In genomic region chr11:5684627-5685362, GRCh38 we compare ENCODE assay signal across 8 cellular contexts. TPM values are rescaled to one million over a fixed set of nuclear protein-coding genes. Genes with fewer than 3 reads are reported as not detected.
DNase-seq lines count a peak whose midpoint lies in the region; ATAC-seq and TF ChIP-seq lines count a peak whose summit lies in the region.

A gene with protein sequence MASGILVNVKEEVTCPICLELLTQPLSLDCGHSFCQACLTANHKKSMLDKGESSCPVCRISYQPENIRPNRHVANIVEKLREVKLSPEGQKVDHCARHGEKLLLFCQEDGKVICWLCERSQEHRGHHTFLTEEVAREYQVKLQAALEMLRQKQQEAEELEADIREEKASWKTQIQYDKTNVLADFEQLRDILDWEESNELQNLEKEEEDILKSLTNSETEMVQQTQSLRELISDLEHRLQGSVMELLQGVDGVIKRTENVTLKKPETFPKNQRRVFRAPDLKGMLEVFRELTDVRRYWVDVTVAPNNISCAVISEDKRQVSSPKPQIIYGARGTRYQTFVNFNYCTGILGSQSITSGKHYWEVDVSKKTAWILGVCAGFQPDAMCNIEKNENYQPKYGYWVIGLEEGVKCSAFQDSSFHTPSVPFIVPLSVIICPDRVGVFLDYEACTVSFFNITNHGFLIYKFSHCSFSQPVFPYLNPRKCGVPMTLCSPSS (minus strand): TSS chr11:5685074. CDS start chr11:5680177, 4,897 bp downstream.

- peaks cover 21 to 73% (median 62%) of the 10 kb centered on the region in 4 donors for H3K4me1 Mint-ChIP-seq in naive thymus-derived CD8-positive, alpha-beta T cell

- peaks cover 3% of the 10 kb centered on the region; the same call in 1 of the 2 replicates for H3K4me1 ChIP-seq in Panc1 (ENCODE audit: control insufficient read depth, insufficient read depth, low read length)

- BruUV-seq in Panc1 (replicated peaks; lab: Mats Ljungman, UMichigan), result no TSS peak

- H3K27ac ChIP-seq in Panc1 (ENCODE audit: low read length), result peak within 1 kb of the TSS; percentile 98

- ATAC-seq in GM18520 (IDR thresholded peaks at IDR 0.05; ENCODE audit: unreplicated experiment), result peak; percentile 47
- peak; percentile 75 for ATAC-seq in HG03064 (IDR thresholded peaks at IDR 0.05; ENCODE audit: low read depth, unreplicated experiment)
- peak; percentile 100 for ATAC-seq in Panc1
- ATAC-seq in naive thymus-derived CD8-positive, alpha-beta T cell, result peak; percentile 82 to 87

- H3K27me3 ChIP-seq in Panc1 (ENCODE audit: control insufficient read depth, insufficient read depth, low read length), result no peaks in the 10 kb centered on the region

- POLR2A ChIA-PET in Panc1 (lab: Charles Lee), result interaction anchor here (0.5 to 1.3 kb wide), 4 partner anchors 88 to 560 kb away, joined by 3 to 6 read pairs (median 4); partner anchors contain the start of gene TRIM6
- POLR2A ChIA-PET in naive thymus-derived CD8-positive, alpha-beta T cell (lab: Charles Lee), result interaction anchor here (0.5 to 1.5 kb wide), 9 partner anchors 8 to 60 kb away, joined by 3 to 6 read pairs (median 3); partner anchors contain the start of gene TRIM34

- DNase-seq in A172 (ENCODE audit: low spot score) (peak; percentile 99), Panc1 (ENCODE audit: low read depth, low spot score) (peak; percentile 97), activated T-helper 1 cell treated with Interleukin-2 at 50 U/mL for 16 hours (ENCODE audit: low read depth) (peak; percentile 56), fibroblast of gingiva (ENCODE audit: low read depth) (peak; percentile 92)
- peak; percentile 51 to 90 (median 76) for DNase-seq in naive thymus-derived CD8-positive, alpha-beta T cell
- DNase-seq in stimulated activated naive CD4-positive, alpha-beta T cell (lab: John Stamatoyannopoulos, UW), result peak; percentile 69 to 89 (median 77)

- intact Hi-C loops in Panc1 (cut with micrococcal nuclease; ENCODE audit: unreplicated experiment), result loop anchor here (5.0 kb wide), 1 partner anchor 87 kb away; the partner anchor contains the start of gene TRIM6

- peak within 1 kb of the TSS; percentile 70 to 77 for H3K4me3 ChIP-seq in Panc1 (ENCODE audit: low read depth in 2 of 2, low read length in 2 of 2)

- no peaks in the 10 kb centered on the region for H3K27me3 Mint-ChIP-seq in naive thymus-derived CD8-positive, alpha-beta T cell

- H3K4me3 Mint-ChIP-seq in naive thymus-derived CD8-positive, alpha-beta T cell, result peak within 1 kb of the TSS; percentile 89 to 97 (median 94)

- CTCF ChIA-PET in Panc1 (lab: Charles Lee), result interaction anchor here (0.7 to 1.9 kb wide), 5 partner anchors 25 to 206 kb away, joined by 3 to 9 read pairs (median 4); no protein-coding TSS in a partner anchor

- peak; percentile 86 for TF ChIP-seq CTCF in Panc1 (IDR thresholded peaks at IDR 0.05)

- in situ Hi-C loops in Panc1 (cut with HindIII; ENCODE audit: low pct_unique_long_range_greater_than_20kb, low sequenced_read_pairs), result no loop called here

- H3K36me3 ChIP-seq in Panc1 (ENCODE audit: control insufficient read depth, insufficient read depth, low read length), result no peaks in the 10 kb centered on the region

- peak within 1 kb of the TSS; percentile 67 to 98 (median 96) for H3K27ac Mint-ChIP-seq in naive thymus-derived CD8-positive, alpha-beta T cell

- H3K9me3 Mint-ChIP-seq in naive thymus-derived CD8-positive, alpha-beta T cell, result no peaks in the 10 kb centered on the region

- peaks cover 1 to 16% (median 1%) of the 10 kb centered on the region in 3 donors for H3K36me3 Mint-ChIP-seq in naive thymus-derived CD8-positive, alpha-beta T cell

- H3K9me3 ChIP-seq in Panc1 (ENCODE audit: control insufficient read depth, insufficient read depth, low read depth, low read length), result no peaks in the 10 kb centered on the region

RNA-seq across cellular contexts. Expression of the gene that starts here (rescaled TPM):
- total RNA-seq in A172 (2014; rRNA removed; shearing (Covaris generic)), result 32.9 and 47.7 TPM in 2 replicates
- total RNA-seq in Panc1 (2021; ENCODE audit: unreplicated experiment), result 56.1 TPM
- 35.6 TPM for polyA plus RNA-seq in Panc1 (2012; ENCODE audit: insufficient read length)
- total RNA-seq in naive thymus-derived CD8-positive, alpha-beta T cell, result 10 to 100 TPM; 39.4 to 41.8 TPM
- 10 to 100 TPM in 1 of 3 donors, 1 to 10 TPM in 2; 9.6 to 10.4 (median 9.9) TPM for polyA plus RNA-seq in naive thymus-derived CD8-positive, alpha-beta T cell

Comparison
In these comparisons a context has a peak if more than half of its experiments do, and no peak if none do; other contexts are left out.
1. Peak in every context shown above with its lines: DNase-seq, ATAC-seq, H3K4me3 ChIP-seq and H3K27ac ChIP-seq.
2. ATAC-seq: peak in every context shown above with its lines; median percentile 100 in Panc1; 84 in naive thymus-derived CD8-positive, alpha-beta T cell; 75 in HG03064; 47 in GM18520.